ENCODE assay signal across 24 cellular contexts in the genomic region with DNA sequence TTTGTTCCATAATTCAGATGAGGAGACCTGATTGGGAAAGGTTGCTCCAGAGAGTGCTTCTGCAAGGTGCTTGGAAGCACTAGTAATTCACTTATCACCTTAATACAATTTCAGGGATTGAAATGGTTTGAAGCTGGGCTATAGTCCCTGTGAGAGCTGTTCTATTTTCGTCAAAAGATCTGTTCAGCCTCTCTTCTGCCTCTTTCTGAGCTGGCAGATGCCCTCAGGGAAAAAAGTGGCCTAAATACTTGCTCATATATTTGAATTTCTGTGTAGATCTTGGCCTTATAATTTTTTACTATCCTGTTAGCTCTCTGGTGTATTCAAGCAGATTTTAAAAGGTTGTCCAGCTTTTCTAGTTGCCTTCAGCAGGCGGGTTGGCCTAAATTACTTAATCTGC. TPM values are rescaled to one million over a fixed set of nuclear protein-coding genes. Genes with fewer than 3 reads are reported as not detected.
A peak's percentile ranks its signal among the peaks of the same experiment; 100 is the strongest.
DNase-seq lines count a peak whose midpoint lies in the region; ATAC-seq and TF ChIP-seq lines count a peak whose summit lies in the region.
"Had no signal": no experiment of that assay in that cellular context is flagged by ENCODE, and none has a peak within 500 bp of the region (broad histone marks: within the 10 kb centered on the region; RNA-seq: fewer than 3 reads in every experiment).

No MANE protein-coding gene starts in this region.

- TF ChIP-seq CTCF in glutamatergic neuron (IDR thresholded peaks at IDR 0.05; ENCODE audit: partially characterized antibody, unreplicated experiment): no peak

- ATAC-seq in GM18907 (IDR thresholded peaks at IDR 0.05; ENCODE audit: unreplicated experiment) (no peak), GM21423 (IDR thresholded peaks at IDR 0.05; ENCODE audit: unreplicated experiment) (no peak), GM19397 (IDR thresholded peaks at IDR 0.05; ENCODE audit: unreplicated experiment) (no peak), GM21737 (IDR thresholded peaks at IDR 0.05; ENCODE audit: unreplicated experiment) (no peak)
- ATAC-seq: HepG2, K562 had no signal

- H3K4me3 ChIP-seq in SK-N-MC: no peak overlapping the region
- H3K4me3 ChIP-seq: BLaER1 treated with 17β-estradiol and CSF1 and Interleukin-3, amounts not matched to agents 10 nM and 100 nM; K562; PC-9; SJSA1 had no signal

- no peaks in the 10 kb centered on the region for H3K36me3 Mint-ChIP-seq in glutamatergic neuron (ENCODE audit: unreplicated experiment)

- H3K27me3 Mint-ChIP-seq in glutamatergic neuron (ENCODE audit: unreplicated experiment): no peaks in the 10 kb centered on the region

- H3K9me3 Mint-ChIP-seq in glutamatergic neuron (ENCODE audit: unreplicated experiment): no peaks in the 10 kb centered on the region
- H3K9me3 Mint-ChIP-seq: CD4-positive, alpha-beta T cell; T-helper 1 cell treated with Interleukin-12 subunit alpha and Interleukin-12 subunit beta and Interleukin-4 antibody, amounts not matched to agents 30 μg/mL and 1 μg/mL, for 36 hours had no signal

- no peaks in the 10 kb centered on the region for H3K9me3 ChIP-seq in SK-N-MC (ENCODE audit: low read depth, low read length)
- H3K9me3 ChIP-seq: BLaER1 treated with 17β-estradiol and CSF1 and Interleukin-3, amounts not matched to agents 10 nM and 100 nM; SJSA1 had no signal

- H3K9ac ChIP-seq in SK-N-MC (ENCODE audit: insufficient read length): peak overlapping the region; percentile 53
- H3K9ac ChIP-seq: BLaER1 treated with 17β-estradiol and CSF1 and Interleukin-3, amounts not matched to agents 10 nM and 100 nM had no signal

- no peak overlapping the region for H3K27ac ChIP-seq in SK-N-MC
- H3K27ac ChIP-seq: BLaER1 treated with 17β-estradiol and CSF1 and Interleukin-3, amounts not matched to agents 10 nM and 100 nM; PC-9; SJSA1 had no signal

- H3K36me3 ChIP-seq in SK-N-MC (ENCODE audit: insufficient read depth, low read length): no peaks in the 10 kb centered on the region
- H3K36me3 ChIP-seq: SJSA1 had no signal

- DNase-seq in EH (ENCODE audit: low read depth): peak; percentile 1
- peak; percentile 22 for DNase-seq in M059J (ENCODE audit: low read depth)
- no peak for DNase-seq in SK-N-MC (ENCODE audit: low read depth, low spot score)
- DNase-seq in glutamatergic neuron: no peak
- DNase-seq: CD4-positive, alpha-beta T cell; Kasumi-1; NCI-H2081; NCI-H524; NCI-H774; PC-9; Right ventricle myocardium superior; RPMI8226; SW 1271 had no signal

- peak overlapping the region; percentile 17 for H3K27ac Mint-ChIP-seq in glutamatergic neuron (ENCODE audit: unreplicated experiment)
- H3K27ac Mint-ChIP-seq: CD4-positive, alpha-beta T cell; T-helper 1 cell treated with Interleukin-12 subunit alpha and Interleukin-12 subunit beta and Interleukin-4 antibody, amounts not matched to agents 30 μg/mL and 1 μg/mL, for 36 hours had no signal

- H3K4me1 Mint-ChIP-seq in glutamatergic neuron (ENCODE audit: low read depth, unreplicated experiment): peaks cover 3% of the 10 kb centered on the region

- H3K4me3 Mint-ChIP-seq in glutamatergic neuron (ENCODE audit: unreplicated experiment): no peak overlapping the region
- H3K4me3 Mint-ChIP-seq: CD4-positive, alpha-beta T cell; T-helper 1 cell treated with Interleukin-12 subunit alpha and Interleukin-12 subunit beta and Interleukin-4 antibody, amounts not matched to agents 30 μg/mL and 1 μg/mL, for 36 hours had no signal

RNA-seq across cellular contexts. Expression of a gene that starts 22.3 kb away (rescaled TPM):
- total RNA-seq in M059J (2014; rRNA removed; shearing (Covaris generic)): not detected in 2 replicates
- not detected for total RNA-seq in glutamatergic neuron (ENCODE audit: unreplicated experiment)
- total RNA-seq: CD4-positive, alpha-beta T cell; HepG2; HT1080; K562; MCF 10A; PC-9; Right ventricle myocardium superior; SJSA1 had no signal

RNA-seq across cellular contexts. Expression of a gene that starts 58.8 kb away (rescaled TPM):
- total RNA-seq in M059J (2014; rRNA removed; shearing (Covaris generic)): 16.8 and 17.3 TPM in 2 replicates
- 9.6 TPM for total RNA-seq in glutamatergic neuron (ENCODE audit: unreplicated experiment)

RNA-seq across cellular contexts. Expression of a gene that starts 58.8 kb away (rescaled TPM):
- 13.2 and 22.2 TPM in 2 replicates for total RNA-seq in M059J (2014; rRNA removed; shearing (Covaris generic))
- total RNA-seq in glutamatergic neuron (ENCODE audit: unreplicated experiment): 26.4 TPM

Comparison
In these comparisons a context has a peak if more than half of its experiments do, and no peak if none do; other contexts are left out.
1. DNase-seq: peak in EH (single experiment) and M059J (single experiment); none in SK-N-MC (single experiment) and glutamatergic neuron (single experiment).